9 cellular contexts compared by ENCODE assay signal in the genomic region with DNA sequence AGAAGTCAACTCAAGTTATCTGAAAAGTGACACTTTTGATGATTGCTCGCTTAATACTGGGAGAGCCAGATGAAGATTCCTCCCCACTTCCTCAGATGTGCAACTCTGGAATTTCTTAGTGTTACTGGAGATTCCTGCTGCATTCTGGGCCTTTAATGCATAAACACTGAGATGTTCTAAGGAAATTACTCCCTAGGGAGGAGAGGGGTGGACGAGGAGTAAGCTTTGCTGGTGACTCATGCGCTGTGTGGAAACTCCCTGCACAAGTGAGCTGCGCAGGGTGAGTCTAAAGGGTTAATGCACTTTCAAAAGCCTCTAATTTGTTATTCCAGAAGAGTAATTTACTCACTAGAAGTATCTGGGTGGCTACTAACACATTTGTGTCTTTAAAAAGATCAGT. TPM values are rescaled to one million over a fixed set of nuclear protein-coding genes. Genes with fewer than 3 reads are reported as not detected.
A peak's percentile ranks its signal among the peaks of the same experiment; 100 is the strongest.
DNase-seq lines count a peak whose midpoint lies in the region; ATAC-seq, FAIRE-seq and TF ChIP-seq lines count a peak whose summit lies in the region.
"Had no signal": no experiment of that assay in that cellular context is flagged by ENCODE, and none has a peak within 500 bp of the region (broad histone marks: within the 10 kb centered on the region; RNA-seq: fewer than 3 reads in every experiment).

No MANE protein-coding gene starts in this region.

- H3K4me3 ChIP-seq in hepatocyte (no peak overlapping the region), OCI-LY7 (ENCODE audit: low read depth, low read length, poor library complexity, severe bottlenecking) (no peak overlapping the region)

- no peaks in the 10 kb centered on the region for H4K20me1 ChIP-seq in hepatocyte (ENCODE audit: insufficient read depth, poor library complexity, severe bottlenecking)
- no peaks in the 10 kb centered on the region for H4K20me1 ChIP-seq in OCI-LY7 (ENCODE audit: insufficient read depth, low read length)

- no peaks in the 10 kb centered on the region for H3K36me3 Mint-ChIP-seq in effector memory CD8-positive, alpha-beta T cell (ENCODE audit: insufficient read depth)
- no peaks in the 10 kb centered on the region for H3K36me3 Mint-ChIP-seq in natural killer cell treated with Interleukin-12 subunit alpha and Interleukin-12 subunit beta and Interleukin-15 and Interleukin-18, amount 100 ng/mL, for 72 hours

- H3K9me3 ChIP-seq in hepatocyte (ENCODE audit: low read depth) (no peaks in the 10 kb centered on the region), OCI-LY7 (ENCODE audit: low read length) (no peaks in the 10 kb centered on the region)

- WGBS in hepatocyte (ENCODE audit: low lambda C conversion rate, missing lambda C conversion rate), result 43% methylated on average over 4 of the region's 4 CpGs

- DNase-seq in AG20443 (ENCODE audit: low spot score) (peak; percentile 76), T1000 (lab: John Stamatoyannopoulos, UW) (peak; percentile 75), hepatocyte (ENCODE audit: low spot score) (peak; percentile 83), urothelium cell line (ENCODE audit: low spot score) (peak; percentile 88), OCI-LY7 (ENCODE audit: low spot score) (no peak)
- DNase-seq in effector memory CD8-positive, alpha-beta T cell, result no peak
- DNase-seq in natural killer cell treated with Interleukin-12 subunit alpha and Interleukin-12 subunit beta and Interleukin-15 and Interleukin-18, amount 100 ng/mL, for 72 hours (ENCODE audit: low spot score), result no peak

- no TSS peak for BruUV-seq in OCI-LY7 (replicated peaks; lab: Mats Ljungman, UMichigan)

- FAIRE-seq in urothelium cell line (lab: Jason Lieb, UNC), result peak; percentile 91

- H3K27ac ChIP-seq in hepatocyte (peak overlapping the region; percentile 92), OCI-LY7 (ENCODE audit: low read depth, low read length, poor library complexity, severe bottlenecking) (no peak overlapping the region)

- POLR2A ChIA-PET in OCI-LY7 (lab: Charles Lee), result no interaction called here

- H2AFZ ChIP-seq in hepatocyte (no peak overlapping the region), OCI-LY7 (ENCODE audit: low read length) (no peak overlapping the region)

- H3K79me2 ChIP-seq in hepatocyte (peaks cover 61% of the 10 kb centered on the region), OCI-LY7 (ENCODE audit: insufficient read depth, low read depth, low read length) (no peaks in the 10 kb centered on the region)

- H3K4me2 ChIP-seq in hepatocyte (peak overlapping the region; percentile 65), OCI-LY7 (ENCODE audit: low read length) (no peak overlapping the region)

- H3K27me3 ChIP-seq in hepatocyte, result no peaks in the 10 kb centered on the region

- no peaks in the 10 kb centered on the region for H3K36me3 ChIP-seq in hepatocyte (replicated peaks; ENCODE audit: insufficient read depth, low read depth)
- no peaks in the 10 kb centered on the region for H3K36me3 ChIP-seq in OCI-LY7 (ENCODE audit: insufficient read depth, low read length)

- TF ChIP-seq CTCF in hepatocyte (IDR thresholded peaks at IDR 0.05; ENCODE audit: poor library complexity) (no peak), OCI-LY7 (conservative IDR thresholded peaks at IDR 0.05; ENCODE audit: low read length) (no peak)

- H3K4me1 ChIP-seq in hepatocyte (ENCODE audit: insufficient read depth) (peaks cover 37% of the 10 kb centered on the region), OCI-LY7 (ENCODE audit: insufficient read depth, low read length, poor library complexity, severe bottlenecking) (no peaks in the 10 kb centered on the region)

- H3K9me2 ChIP-seq in hepatocyte (replicated peaks; ENCODE audit: insufficient read depth) (no peaks in the 10 kb centered on the region), OCI-LY7 (ENCODE audit: insufficient read depth, low read length) (no peaks in the 10 kb centered on the region)

- H3K4me1 Mint-ChIP-seq in effector memory CD8-positive, alpha-beta T cell (ENCODE audit: low read depth in 2 of 2), result no peaks in the 10 kb centered on the region
- H3K4me1 Mint-ChIP-seq in natural killer cell treated with Interleukin-12 subunit alpha and Interleukin-12 subunit beta and Interleukin-15 and Interleukin-18, amount 100 ng/mL, for 72 hours (ENCODE audit: low read depth in 2 of 2), result no peaks in the 10 kb centered on the region

- H3K9me3 Mint-ChIP-seq in effector memory CD8-positive, alpha-beta T cell, result no peaks in the 10 kb centered on the region
- no peaks in the 10 kb centered on the region for H3K9me3 Mint-ChIP-seq in natural killer cell treated with Interleukin-12 subunit alpha and Interleukin-12 subunit beta and Interleukin-15 and Interleukin-18, amount 100 ng/mL, for 72 hours

- peak; percentile 49 for ATAC-seq in HG02623 (IDR thresholded peaks at IDR 0.05; ENCODE audit: unreplicated experiment)
- ATAC-seq in effector memory CD8-positive, alpha-beta T cell (replicated peaks), result no peak
- ATAC-seq in natural killer cell treated with Interleukin-12 subunit alpha and Interleukin-12 subunit beta and Interleukin-15 and Interleukin-18, amount 100 ng/mL, for 72 hours, result no peak

- H3K4me3 Mint-ChIP-seq in effector memory CD8-positive, alpha-beta T cell, result no peak overlapping the region
- no peak overlapping the region for H3K4me3 Mint-ChIP-seq in natural killer cell treated with Interleukin-12 subunit alpha and Interleukin-12 subunit beta and Interleukin-15 and Interleukin-18, amount 100 ng/mL, for 72 hours
- H3K4me3 Mint-ChIP-seq: dendritic cell treated with granulocyte-macrophage colony-stimulating factor and Interleukin-4, amounts not matched to agents 40 ng/mL and 50 ng/mL, for 4 days had no signal

- H3K27ac Mint-ChIP-seq in effector memory CD8-positive, alpha-beta T cell, result no peak overlapping the region
- H3K27ac Mint-ChIP-seq in natural killer cell treated with Interleukin-12 subunit alpha and Interleukin-12 subunit beta and Interleukin-15 and Interleukin-18, amount 100 ng/mL, for 72 hours, result no peak overlapping the region
- H3K27ac Mint-ChIP-seq: dendritic cell treated with granulocyte-macrophage colony-stimulating factor and Interleukin-4, amounts not matched to agents 40 ng/mL and 50 ng/mL, for 4 days had no signal

- intact Hi-C loops in OCI-LY7 (cut with micrococcal nuclease; ENCODE audit: unreplicated experiment), result no loop called here

- H3K27me3 Mint-ChIP-seq in effector memory CD8-positive, alpha-beta T cell, result peaks cover 50 to 89% of the 10 kb centered on the region in 2 donors
- H3K27me3 Mint-ChIP-seq in natural killer cell treated with Interleukin-12 subunit alpha and Interleukin-12 subunit beta and Interleukin-15 and Interleukin-18, amount 100 ng/mL, for 72 hours, result peaks cover 13 to 38% of the 10 kb centered on the region in 2 donors
- H3K27me3 Mint-ChIP-seq: dendritic cell treated with granulocyte-macrophage colony-stimulating factor and Interleukin-4, amounts not matched to agents 40 ng/mL and 50 ng/mL, for 4 days had no signal

- CTCF ChIA-PET in OCI-LY7 (lab: Charles Lee; ENCODE audit: unreplicated experiment), result no interaction called here

RNA-seq across cellular contexts. Expression of a gene that starts 46.3 kb away (rescaled TPM):
- total RNA-seq in hepatocyte (40.6 and 51.0 TPM in 2 replicates), OCI-LY7 (2022) (0.15 and 0.27 TPM in 2 replicates)
- polyA plus RNA-seq in hepatocyte, result 21.6 and 28.3 TPM in 2 replicates
- 0.18 TPM in 1 of 2 replicates, not detected in the other for total RNA-seq in OCI-LY7 (2014; rRNA removed; shearing (Covaris generic))
- total RNA-seq in natural killer cell treated with Interleukin-12 subunit alpha and Interleukin-12 subunit beta and Interleukin-15 and Interleukin-18, amount 100 ng/mL, for 72 hours, result not detected

Comparison
In these comparisons a context has a peak if more than half of its experiments do, and no peak if none do; other contexts are left out.
1. DNase-seq: peak in AG20443 (single experiment), T1000 (single experiment), hepatocyte (single experiment) and urothelium cell line (single experiment); none in effector memory CD8-positive, alpha-beta T cell (0 of 3), OCI-LY7 (single experiment) and natural killer cell treated with Interleukin-12 subunit alpha and Interleukin-12 subunit beta and Interleukin-15 and Interleukin-18, amount 100 ng/mL, for 72 hours (single experiment).
2. RNA of a gene that starts 46.3 kb away (total RNA-seq): 40.6 to 51.0 TPM in hepatocyte; 0.15 to 0.27 TPM in OCI-LY7 and not detected in natural killer cell treated with Interleukin-12 subunit alpha and Interleukin-12 subunit beta and Interleukin-15 and Interleukin-18, amount 100 ng/mL, for 72 hours; every median in the first group is over 10 times any median in the second.